ENCODE assay signal across 8 cellular contexts in the genomic region with DNA sequence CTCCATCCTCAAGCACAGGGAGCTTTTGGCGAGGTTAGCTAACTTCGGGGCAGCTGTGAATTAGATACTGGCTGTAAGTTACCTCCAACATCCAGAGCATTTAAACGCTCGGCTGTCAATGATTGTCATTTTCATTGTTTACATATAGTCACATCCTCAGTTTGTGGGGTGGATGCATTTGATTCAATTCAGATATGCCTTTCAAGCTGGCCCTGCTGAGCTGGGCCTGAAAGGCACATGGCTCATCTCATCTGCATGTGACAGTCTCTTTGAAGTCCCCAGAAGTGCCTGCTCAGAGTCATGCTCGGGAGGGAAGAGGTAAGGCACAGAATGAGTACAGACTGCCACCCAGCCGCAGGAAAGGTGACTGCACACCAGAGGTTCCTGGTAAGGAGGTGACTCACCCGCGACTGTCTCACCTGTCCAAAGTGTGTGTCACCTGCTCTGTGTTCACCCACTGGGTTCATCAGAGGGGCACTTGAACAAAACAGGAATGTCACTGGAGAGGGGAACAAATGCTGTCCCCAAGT.
DNase-seq lines count a peak whose midpoint lies in the region; ATAC-seq and TF ChIP-seq lines count a peak whose summit lies in the region.
"Not testable (repeated sequence)": the region's sequence is repeated elsewhere in the genome, so short reads cannot be mapped to it uniquely, and the experiment has no call there.

No MANE protein-coding gene starts in this region.

- H3K36me3 ChIP-seq in MM.1S (replicated peaks; ENCODE audit: insufficient read depth, low read length), result not testable (repeated sequence)

- H3K4me2 ChIP-seq in MM.1S (ENCODE audit: low read depth, low read length), result not testable (repeated sequence)

- not testable (repeated sequence) for H3K4me3 ChIP-seq in MM.1S (ENCODE audit: low read length)

- ATAC-seq in GM19372 (IDR thresholded peaks at IDR 0.05; ENCODE audit: low read depth, unreplicated experiment), result peak; percentile 53
- ATAC-seq in HG02938 (IDR thresholded peaks at IDR 0.05; ENCODE audit: unreplicated experiment), result peak; percentile 49
- ATAC-seq in left lobe of liver, result peak; percentile 93

- intact Hi-C loops in activated CD4-positive, alpha-beta memory T cell treated with anti-CD3 and anti-CD28 coated beads for 36 hours (cut with micrococcal nuclease), result not testable (repeated sequence)

- not testable (repeated sequence) for H2AFZ ChIP-seq in MM.1S (ENCODE audit: low read length)

- H3K9me2 ChIP-seq in MM.1S (replicated peaks; ENCODE audit: insufficient read depth, low read length), result not testable (repeated sequence)

- not testable (repeated sequence) for H3K9me3 Mint-ChIP-seq in activated CD4-positive, alpha-beta memory T cell treated with anti-CD3 and anti-CD28 coated beads for 36 hours

- not testable (repeated sequence) for H4K20me1 ChIP-seq in MM.1S (ENCODE audit: insufficient read depth, low read length)

- H3K4me1 Mint-ChIP-seq in activated CD4-positive, alpha-beta memory T cell treated with anti-CD3 and anti-CD28 coated beads for 36 hours (ENCODE audit: low read depth), result peaks cover 43% of the 10 kb centered on the region

- peak overlapping the region; percentile 80 for H3K27ac Mint-ChIP-seq in activated CD4-positive, alpha-beta memory T cell treated with anti-CD3 and anti-CD28 coated beads for 36 hours

- not testable (repeated sequence) for H3K4me1 ChIP-seq in MM.1S (ENCODE audit: low read length)

- peak overlapping the region; percentile 16; the same call in 1 of the 2 replicates for H3K27ac ChIP-seq in MM.1S (ENCODE audit: low read length)

- H3K9me3 ChIP-seq in MM.1S (replicated peaks; ENCODE audit: insufficient read depth, low read length), result not testable (repeated sequence)

- peaks cover 13% of the 10 kb centered on the region for H3K36me3 Mint-ChIP-seq in activated CD4-positive, alpha-beta memory T cell treated with anti-CD3 and anti-CD28 coated beads for 36 hours

- DNase-seq in Caki2 (ENCODE audit: low read depth) (peak; percentile 40), MM.1S (peak; percentile 51)
- peak; percentile 92 for DNase-seq in activated CD4-positive, alpha-beta memory T cell treated with anti-CD3 and anti-CD28 coated beads for 36 hours
- DNase-seq in activated naive CD8-positive, alpha-beta T cell treated with anti-CD3 and anti-CD28 coated beads, Interleukin-2, amount 50 U/mL, for 16 hours (ENCODE audit: low read depth, low spot score), result peak; percentile 65
- not testable (repeated sequence) for DNase-seq in left lobe of liver (ENCODE audit: low spot score)
- peak; percentile 89 for DNase-seq in stimulated activated CD4-positive, alpha-beta T cell treated with anti-CD3 and anti-CD28 coated beads, Interleukin-4, amount 100 ng/mL, for 24 hours

- H3K9ac ChIP-seq in MM.1S (ENCODE audit: low read length), result not testable (repeated sequence)

- not testable (repeated sequence) for H3K27me3 ChIP-seq in MM.1S (replicated peaks; ENCODE audit: insufficient read depth, low read length)

- H3F3A ChIP-seq in MM.1S (ENCODE audit: insufficient read depth, low read length), result not testable (repeated sequence)

- H3K27me3 Mint-ChIP-seq in activated CD4-positive, alpha-beta memory T cell treated with anti-CD3 and anti-CD28 coated beads for 36 hours, result not testable (repeated sequence)

- peaks cover 82% of the 10 kb centered on the region for H3K79me2 ChIP-seq in MM.1S (ENCODE audit: low read length)

- TF ChIP-seq CTCF in MM.1S (IDR thresholded peaks at IDR 0.05; ENCODE audit: low read length), result peak; percentile 21

- not testable (repeated sequence) for H3K4me3 Mint-ChIP-seq in activated CD4-positive, alpha-beta memory T cell treated with anti-CD3 and anti-CD28 coated beads for 36 hours

- in situ Hi-C loops in Caki2 (cut with HindIII; ENCODE audit: low pct_unique_long_range_greater_than_20kb, low sequenced_read_pairs), result not testable (repeated sequence)

- POLR2A ChIA-PET in activated CD4-positive, alpha-beta memory T cell treated with anti-CD3 and anti-CD28 coated beads for 36 hours (lab: Charles Lee), result not testable (repeated sequence)

- CTCF ChIA-PET in activated CD4-positive, alpha-beta memory T cell treated with anti-CD3 and anti-CD28 coated beads for 36 hours (lab: Charles Lee), result not testable (repeated sequence)
